13 cellular contexts compared by ENCODE assay signal in the genomic region with DNA sequence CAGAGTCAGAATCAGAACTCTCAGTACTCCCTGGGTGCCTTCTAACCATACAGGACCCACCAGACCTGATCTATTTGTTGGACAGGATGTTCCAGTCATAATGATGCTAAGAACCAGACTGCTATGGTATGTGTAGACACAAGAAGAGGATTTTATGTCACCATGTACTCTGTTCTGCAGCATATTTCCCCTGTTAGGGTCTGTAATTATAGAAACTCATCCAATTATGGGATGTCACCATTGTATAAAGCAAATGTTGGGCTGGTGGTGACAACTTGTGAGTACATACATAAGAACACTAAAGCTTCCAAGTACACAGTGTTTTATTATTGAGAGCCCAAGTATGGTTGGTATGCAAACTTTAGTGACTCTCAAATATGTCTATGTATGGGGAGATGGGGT.
DNase-seq lines count a peak whose midpoint lies in the region; ATAC-seq and TF ChIP-seq lines count a peak whose summit lies in the region.
"Had no signal": no experiment of that assay in that cellular context is flagged by ENCODE, and none has a peak within 500 bp of the region (broad histone marks: within the 10 kb centered on the region; RNA-seq: fewer than 3 reads in every experiment).

No MANE protein-coding gene starts in this region.

- ATAC-seq in GM21447 (IDR thresholded peaks at IDR 0.05; ENCODE audit: unreplicated experiment), result peak; percentile 66
- peak; percentile 77 for ATAC-seq in HG03342 (IDR thresholded peaks at IDR 0.05; ENCODE audit: unreplicated experiment)
- ATAC-seq: naive thymus-derived CD8-positive, alpha-beta T cell had no signal

- DNase-seq in AG10803 (ENCODE audit: low read depth), result peak; percentile 37
- DNase-seq in foreskin melanocyte, result peak; percentile 29
- DNase-seq in effector CD4-positive, alpha-beta T cell, result no peak
- DNase-seq in NCI-H146 treated with DMSO at 0.1 percent for 48 hours (lab: John Stamatoyannopoulos, UW; ENCODE audit: unreplicated experiment), result no peak
- no peak for DNase-seq in activated CD4-positive, CD25-positive, alpha-beta regulatory T cell (lab: John Stamatoyannopoulos, UW)
- no peak for DNase-seq in SIG-M5 treated with dmso at 0.1 percent for 504 hours (lab: John Stamatoyannopoulos, UW; ENCODE audit: unreplicated experiment)
- DNase-seq: naive thymus-derived CD8-positive, alpha-beta T cell; NCI-H1930; SJCRH30; stimulated activated CD4-positive, alpha-beta T cell treated with anti-CD3 and anti-CD28 coated beads, Interleukin-2, amount 100 ng/mL, for 48 hours had no signal

- TF ChIP-seq CTCF in AG10803 (conservative IDR thresholded peaks at IDR 0.05; ENCODE audit: low read length), result no peak

- no peak overlapping the region for H3K4me3 ChIP-seq in AG10803 (ENCODE audit: low read length)
- H3K4me3 ChIP-seq: BLaER1 treated with 17β-estradiol and CSF1 and Interleukin-3, amounts not matched to agents 10 nM and 100 nM; SJCRH30 had no signal

Comparison
In these comparisons a context has a peak if more than half of its experiments do, and no peak if none do; other contexts are left out.
1. DNase-seq: peak in AG10803 (single experiment) and foreskin melanocyte (single experiment); none in effector CD4-positive, alpha-beta T cell (single experiment), NCI-H146 treated with DMSO at 0.1 percent for 48 hours (single experiment), activated CD4-positive, CD25-positive, alpha-beta regulatory T cell (0 of 4) and SIG-M5 treated with dmso at 0.1 percent for 504 hours (single experiment).